Comparison of ENCODE assay signal across 24 cellular contexts in the genomic region with DNA sequence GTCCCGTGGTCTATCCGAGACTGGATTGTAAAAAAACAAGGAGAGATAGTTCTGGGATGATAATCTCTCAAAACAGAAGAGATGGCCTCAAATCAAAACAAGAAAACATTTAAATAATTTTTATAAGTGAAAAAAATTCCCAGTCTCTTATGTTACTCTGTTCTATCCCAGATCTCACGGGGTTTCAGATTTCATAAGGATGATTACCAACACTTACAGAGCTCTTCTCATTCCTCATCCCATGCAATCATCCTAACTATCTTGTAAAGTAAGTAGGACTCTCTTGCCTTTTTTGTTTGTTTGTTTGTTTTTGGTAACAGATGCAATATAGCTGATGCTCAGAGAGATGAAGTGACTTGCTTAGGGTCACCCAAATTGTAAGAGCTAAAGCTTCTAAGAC. TPM values are rescaled to one million over a fixed set of nuclear protein-coding genes. Genes with fewer than 3 reads are reported as not detected.
"Had no signal": no experiment of that assay in that cellular context is flagged by ENCODE, and none has a peak within 500 bp of the region (broad histone marks: within the 10 kb centered on the region; RNA-seq: fewer than 3 reads in every experiment).

No MANE protein-coding gene starts in this region.

- H3K27me3 ChIP-seq: body of pancreas, dorsolateral prefrontal cortex, heart right ventricle, stomach, thyroid gland, upper lobe of right lung had no signal

- H3K4me1 ChIP-seq: foreskin keratinocyte had no signal

- H3K27ac ChIP-seq: foreskin keratinocyte, heart right ventricle, left ventricle myocardium inferior, SK-N-MC, upper lobe of right lung had no signal

- H3K9me3 ChIP-seq: body of pancreas, mucosa of descending colon, stomach, thyroid gland, upper lobe of right lung had no signal

- DNase-seq: activated CD4-positive, alpha-beta T cell treated with anti-CD3 and anti-CD28 coated beads for 1 hour; activated CD4-positive, alpha-beta T cell treated with anti-CD3 and anti-CD28 coated beads, Interleukin-2, amount 10 ng/mL, durations not matched to agents 7 days and 5 days; activated CD8-positive, alpha-beta T cell treated with anti-CD3 and anti-CD28 coated beads for 36 hours; activated naive CD4-positive, alpha-beta T cell; activated T-cell treated with anti-CD3 and anti-CD28 coated beads, Interleukin-2, amount 50 U/mL, for 4 hours; aorta; body of pancreas; cerebellar nuclear complex; dorsolateral prefrontal cortex; effector memory CD4-positive, alpha-beta T cell; foreskin keratinocyte; heart right ventricle; left ventricle myocardium inferior; mucosa of descending colon; stimulated activated CD4-positive, alpha-beta T cell treated with anti-CD3 and anti-CD28 coated beads, Interleukin-15, amount 100 ng/mL, for 24 hours; stimulated activated CD4-positive, alpha-beta T cell treated with anti-CD3 and anti-CD28 coated beads, Interleukin-2, amount 100 ng/mL, for 24 hours; stimulated activated naive B cell treated with anti-CD40 and anti-IgM and Interleukin-4, amounts not matched to agents 10 μg/mL and 1 μg/mL and 100 μg/mL, for 72 hours; stomach; T-helper 2 cell; thyroid gland; upper lobe of right lung had no signal

- H3K36me3 ChIP-seq: heart right ventricle, left ventricle myocardium inferior, stomach, thyroid gland, upper lobe of right lung had no signal

- H3K4me3 ChIP-seq: body of pancreas, coronary artery, dorsolateral prefrontal cortex, heart right ventricle, left ventricle myocardium inferior, lung, mucosa of descending colon, SK-N-MC, stomach, thyroid gland, upper lobe of right lung had no signal

RNA-seq across cellular contexts. Expression of a gene that starts 20.0 kb away (rescaled TPM):
- total RNA-seq: foreskin keratinocyte had no signal
- polyA plus RNA-seq: foreskin keratinocyte had no signal
